ENCODE assay signal across 21 cellular contexts in the genomic region with DNA sequence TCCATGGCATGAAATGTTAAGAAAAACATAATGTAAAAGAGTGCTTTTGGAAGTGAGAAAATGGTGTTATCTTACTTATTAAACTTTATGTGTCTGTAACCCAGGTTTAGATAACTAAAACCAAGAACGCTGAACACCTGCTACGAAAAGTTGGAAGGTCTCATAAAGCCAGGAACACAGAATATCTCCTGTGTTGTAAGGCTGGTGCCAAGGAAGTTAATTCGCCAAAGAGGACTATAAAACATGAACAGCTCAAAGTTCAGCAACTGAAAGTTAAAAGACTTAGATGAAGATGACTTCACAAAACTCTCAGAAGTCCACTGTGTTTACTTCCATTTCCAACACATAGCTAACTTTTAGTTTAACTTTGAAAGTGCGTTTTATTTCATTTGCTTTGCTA. TPM values are rescaled to one million over a fixed set of nuclear protein-coding genes. Genes with fewer than 3 reads are reported as not detected.
"Had no signal": no experiment of that assay in that cellular context is flagged by ENCODE, and none has a peak within 500 bp of the region (broad histone marks: within the 10 kb centered on the region; RNA-seq: fewer than 3 reads in every experiment).

No MANE protein-coding gene starts in this region.

- DNase-seq: activated CD4-positive, alpha-beta T cell treated with anti-CD3 and anti-CD28 coated beads, Interleukin-2, amount 50 U/mL, for 48 hours; activated gamma-delta T cell treated with Interleukin-2 at 50 U/mL for 16 hours; activated T-cell treated with anti-CD3 and anti-CD28 coated beads, Interleukin-2, amount 50 U/mL, for 72 hours; amniotic stem cell; central memory CD4-positive, alpha-beta T cell; cortex of kidney; heart right ventricle; islet precursor cell; mammary epithelial cell; nucleus accumbens; posterior cingulate gyrus; stimulated activated CD4-positive, alpha-beta T cell treated with anti-CD3 and anti-CD28 coated beads, Interleukin-4, amount 100 ng/mL, for 1 hour; stimulated activated naive CD4-positive, alpha-beta T cell treated with Interleukin-2 at 50 U/mL for 16 hours; substantia nigra had no signal

- H3K9me3 Mint-ChIP-seq: activated T-cell treated with anti-CD3 and anti-CD28 coated beads, Interleukin-2, amount 50 U/mL, for 72 hours; nephron had no signal

- H3K36me3 ChIP-seq: tibial nerve had no signal

- H3K27me3 ChIP-seq: heart right ventricle, tibial nerve had no signal

- H3K27ac Mint-ChIP-seq: nephron had no signal

- H3K4me1 ChIP-seq: tibial nerve had no signal

- ATAC-seq: activated CD4-positive, CD25-positive, alpha-beta regulatory T cell treated with anti-CD3 and anti-CD28 coated beads, Interleukin-2, amount 50 U/mL, for 24 hours; activated T-cell treated with anti-CD3 and anti-CD28 coated beads, Interleukin-2, amount 50 U/mL, for 72 hours; heart right ventricle; left lobe of liver had no signal

- FAIRE-seq: frontal cortex had no signal

- H3K4me3 Mint-ChIP-seq: activated naive CD8-positive, alpha-beta T cell; nephron had no signal

- H3K4me3 ChIP-seq: heart right ventricle, tibial nerve had no signal

- H3K9me3 ChIP-seq: tibial nerve had no signal

- H3K27me3 Mint-ChIP-seq: activated naive CD8-positive, alpha-beta T cell had no signal

- H3K27ac ChIP-seq: epithelial cell of prostate, heart right ventricle, tibial nerve had no signal

RNA-seq across cellular contexts. Expression of a gene that starts 54.3 kb away (rescaled TPM):
- polyA plus RNA-seq: mammary epithelial cell had no signal
